In genomic region chr3:57545636-57546268, GRCh38 we compare ENCODE assay signal across 22 cellular contexts. TPM values are rescaled to one million over a fixed set of nuclear protein-coding genes. Genes with fewer than 3 reads are reported as not detected.
DNase-seq lines count a peak whose midpoint lies in the region; ATAC-seq, FAIRE-seq and TF ChIP-seq lines count a peak whose summit lies in the region.
"Had no signal": no experiment of that assay in that cellular context is flagged by ENCODE, and none has a peak within 500 bp of the region (broad histone marks: within the 10 kb centered on the region; RNA-seq: fewer than 3 reads in every experiment).

No MANE protein-coding gene starts in this region.

- H3K27ac ChIP-seq in dorsolateral prefrontal cortex: peak overlapping the region in 41 of 59 donors; percentile 5 to 88 (median 50)
- no peak overlapping the region for H3K27ac ChIP-seq in small intestine (ENCODE audit: low read depth in 1 of 2, low read length in 1 of 2)
- H3K27ac ChIP-seq in WERI-Rb-1: no peak overlapping the region
- H3K27ac ChIP-seq: gastrocnemius medialis, vagina had no signal

- TF ChIP-seq CTCF in dorsolateral prefrontal cortex (IDR thresholded peaks at IDR 0.05 in 54 of 56, conservative IDR thresholded peaks at IDR 0.05 in 2 of 56; ENCODE audit: low read depth in 1 of 56, partially characterized antibody in 56 of 56) (no peak), WERI-Rb-1 (IDR thresholded peaks at IDR 0.05; ENCODE audit: low read depth, low read length) (no peak)

- intact Hi-C loops in dorsolateral prefrontal cortex (cut with DNase I): no loop called here

- no peaks in the 10 kb centered on the region for H3K27me3 ChIP-seq in dorsolateral prefrontal cortex
- H3K27me3 ChIP-seq in small intestine (ENCODE audit: control insufficient read depth in 2 of 2, insufficient read depth in 2 of 2, low read length in 2 of 2): no peaks in the 10 kb centered on the region
- peaks cover 17% of the 10 kb centered on the region for H3K27me3 ChIP-seq in WERI-Rb-1 (ENCODE audit: insufficient read depth, low read depth, severe bottlenecking)
- H3K27me3 ChIP-seq: MG63, vagina had no signal

- H3K9me3 ChIP-seq in small intestine (ENCODE audit: control insufficient read depth, low read depth) (no peaks in the 10 kb centered on the region), WERI-Rb-1 (ENCODE audit: severe bottlenecking) (no peaks in the 10 kb centered on the region)
- H3K9me3 ChIP-seq: gastrocnemius medialis, MG63, vagina had no signal

- H3K36me3 ChIP-seq in small intestine (ENCODE audit: control insufficient read depth in 2 of 2, insufficient read depth in 2 of 2, low read length in 2 of 2) (no peaks in the 10 kb centered on the region), WERI-Rb-1 (no peaks in the 10 kb centered on the region)
- H3K36me3 ChIP-seq: gastrocnemius medialis, MG63, vagina had no signal

- in situ Hi-C loops in G401 (cut with HindIII; ENCODE audit: low sequenced_read_pairs): no loop called here

- FAIRE-seq in small intestine (lab: Jason Lieb, UNC): no peak
- FAIRE-seq: endometrium had no signal

- H3K4me1 ChIP-seq in small intestine (ENCODE audit: control insufficient read depth in 2 of 2, insufficient read depth in 1 of 2, low read depth in 1 of 2, low read length in 1 of 2): no peaks in the 10 kb centered on the region
- H3K4me1 ChIP-seq: gastrocnemius medialis had no signal

- peak overlapping the region in 2 of 59 donors; percentile 8 to 14 for H3K4me3 ChIP-seq in dorsolateral prefrontal cortex
- no peak overlapping the region for H3K4me3 ChIP-seq in small intestine (ENCODE audit: low read depth in 1 of 2, low read length in 2 of 2)
- no peak overlapping the region for H3K4me3 ChIP-seq in WERI-Rb-1 (ENCODE audit: low read depth, low read length)
- H3K4me3 ChIP-seq: gastrocnemius medialis, lung, MG63, vagina had no signal

- DNase-seq in NCI-H226 (peak; percentile 3), dorsolateral prefrontal cortex (no peak), medulla oblongata (ENCODE audit: extremely low spot score) (peak; percentile 50), small intestine (peak; percentile 50), G401 (ENCODE audit: low spot score) (no peak), WERI-Rb-1 (no peak)
- DNase-seq: activated CD4-positive, CD25-positive, alpha-beta regulatory T cell treated with anti-CD3 and anti-CD28 coated beads, Interleukin-2, amount 50 U/mL, for 72 hours; activated effector memory CD4-positive, alpha-beta T cell treated with Interleukin-2 at 50 U/mL for 16 hours; gastrocnemius medialis; MG63; naive thymus-derived CD8-positive, alpha-beta T cell; NCI-H187; NCI-H510A; SIG-M5; stimulated activated CD4-positive, alpha-beta T cell treated with anti-CD3 and anti-CD28 coated beads, Interleukin-1b, Interleukin-23, amount 100 ng/mL, for 48 hours; stimulated activated naive CD8-positive, alpha-beta T cell treated with anti-CD3 and anti-CD28 coated beads, Interleukin-15, amount 100 ng/mL, for 72 hours had no signal

- ATAC-seq in HG02870 (IDR thresholded peaks at IDR 0.05; ENCODE audit: unreplicated experiment): no peak
- ATAC-seq in esophagus mucosa: no peak
- ATAC-seq: gastrocnemius medialis; naive thymus-derived CD8-positive, alpha-beta T cell; stimulated activated naive CD8-positive, alpha-beta T cell treated with anti-CD3 and anti-CD28 coated beads, Interleukin-15, amount 100 ng/mL, for 72 hours had no signal

- WGBS in small intestine, 3 donors: 41 to 69% (median 43%) methylated on average over 7 of the region's 7 CpGs

RNA-seq across cellular contexts. Expression of gene DNAH12, which starts 1.6 kb away (rescaled TPM):
- total RNA-seq in dorsolateral prefrontal cortex: 1 to 10 TPM in 44 of 120 experiments, under 1 TPM in 76; 0.14 to 2.8 (median 0.85) TPM
- under 1 TPM in 1 of 3 donors, not detected in 2; 0.10 TPM for polyA plus RNA-seq in small intestine
- total RNA-seq in G401 (2014; rRNA removed; shearing (Covaris generic)): not detected in 2 replicates
- total RNA-seq in esophagus mucosa: 0.08 TPM
- total RNA-seq: T-helper 2 cell treated with Interferon-gamma antibody and Interleukin-4, amounts not matched to agents 100 ng/mL and 5 ng/mL, for 36 hours had no signal
- polyA plus RNA-seq: naive thymus-derived CD8-positive, alpha-beta T cell had no signal

RNA-seq across cellular contexts. Expression of gene PDE12, which starts 10.3 kb away (rescaled TPM):
- total RNA-seq in dorsolateral prefrontal cortex (10 to 100 TPM; 17.3 to 29.8 (median 22.0) TPM), esophagus mucosa (17.5 TPM)
- polyA plus RNA-seq in small intestine: 1 to 10 TPM; 4.0 to 7.0 (median 4.1) TPM
- total RNA-seq in G401 (2014; rRNA removed; shearing (Covaris generic)): 16.7 and 18.4 TPM in 2 replicates

RNA-seq across cellular contexts. Expression of gene ARF4, which starts 51.4 kb away (rescaled TPM):
- total RNA-seq in dorsolateral prefrontal cortex (10 to 100 TPM; 45.6 to 76.9 (median 61.0) TPM), esophagus mucosa (72.1 TPM)
- polyA plus RNA-seq in small intestine: 100 to 1,000 TPM; 157 to 177 (median 171) TPM
- 92.3 and 106 TPM in 2 replicates for total RNA-seq in G401 (2014; rRNA removed; shearing (Covaris generic))

Comparison
In these comparisons a context has a peak if more than half of its experiments do, and no peak if none do; other contexts are left out.
1. DNase-seq: peak in NCI-H226 (single experiment), medulla oblongata (single experiment) and small intestine (single experiment); none in dorsolateral prefrontal cortex (0 of 10), G401 (single experiment) and WERI-Rb-1 (single experiment).
2. H3K27ac ChIP-seq: peak in dorsolateral prefrontal cortex (41 of 59); none in small intestine (0 of 2) and WERI-Rb-1 (single experiment).